ENCODE assay signal across 9 cellular contexts in the genomic region with DNA sequence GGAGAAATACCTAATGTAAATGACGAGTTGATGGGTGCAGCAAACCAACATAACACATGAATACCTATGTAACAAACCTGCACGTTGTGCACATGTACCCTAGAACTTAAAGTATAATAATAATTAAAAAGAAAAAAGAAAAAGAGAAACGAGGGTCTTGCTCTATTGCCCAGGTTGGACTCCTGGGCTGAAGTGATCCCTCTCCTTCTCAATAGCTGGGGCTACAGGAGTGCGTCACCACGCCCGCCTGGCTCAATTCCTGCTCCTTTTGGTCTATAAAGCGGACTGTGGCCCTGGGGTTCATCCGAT. TPM values are rescaled to one million over a fixed set of nuclear protein-coding genes. Genes with fewer than 3 reads are reported as not detected.
A peak's percentile ranks its signal among the peaks of the same experiment; 100 is the strongest.
DNase-seq lines count a peak whose midpoint lies in the region; ATAC-seq and TF ChIP-seq lines count a peak whose summit lies in the region.
"Had no signal": no experiment of that assay in that cellular context is flagged by ENCODE, and none has a peak within 500 bp of the region (broad histone marks: within the 10 kb centered on the region; RNA-seq: fewer than 3 reads in every experiment).

No MANE protein-coding gene starts in this region.

- H3K27ac ChIP-seq in RWPE1 (peak overlapping the region; percentile 90), esophagus squamous epithelium (peak overlapping the region; percentile 96 to 100 (median 99)), osteoblast (ENCODE audit: low read depth, low read length) (peak overlapping the region; percentile 99)

- H2AFZ ChIP-seq in osteoblast (ENCODE audit: low read length): peak overlapping the region; percentile 100

- H3K4me1 ChIP-seq in esophagus squamous epithelium: peaks cover 13 to 54% (median 25%) of the 10 kb centered on the region in 3 donors
- H3K4me1 ChIP-seq in osteoblast (ENCODE audit: insufficient read depth, low read length): peaks cover 24% of the 10 kb centered on the region

- no peak for TF ChIP-seq POLR2A in esophagus squamous epithelium (IDR thresholded peaks at IDR 0.05)

- CTCF ChIA-PET in RWPE1 (lab: Yijun Ruan, JAX): interaction anchor here (0.8 kb wide), 1 partner anchor 774 kb away, joined by 3 read pairs; no protein-coding TSS in a partner anchor

- 22 to 30% methylated on average over 7 to 8 of the region's 8 CpGs for WGBS in esophagus squamous epithelium, 2 donors

- H3K4me2 ChIP-seq in osteoblast (ENCODE audit: insufficient read depth, low read length): peak overlapping the region; percentile 99

- H3K9me3 ChIP-seq in esophagus squamous epithelium: no peaks in the 10 kb centered on the region
- no peaks in the 10 kb centered on the region for H3K9me3 ChIP-seq in osteoblast (ENCODE audit: low read depth, low read length)

- peaks cover 36% of the 10 kb centered on the region for H3K79me2 ChIP-seq in osteoblast (ENCODE audit: insufficient read depth, low read length)

- peak; percentile 17 for DNase-seq in COR-L47 (lab: John Stamatoyannopoulos, UW)
- DNase-seq in RWPE1 (ENCODE audit: low spot score): no peak
- DNase-seq in esophagus squamous epithelium (lab: John Stamatoyannopoulos, UW): no peak
- peak; percentile 94 for DNase-seq in osteoblast (ENCODE audit: insufficient read length, low spot score, missing footprints)
- no peak for DNase-seq in LoVo (ENCODE audit: low spot score)
- DNase-seq in DMS53 (lab: John Stamatoyannopoulos, UW): no peak
- DNase-seq in NCI-H345 (lab: John Stamatoyannopoulos, UW): no peak

- H3K27me3 ChIP-seq in esophagus squamous epithelium (no peaks in the 10 kb centered on the region), osteoblast (ENCODE audit: insufficient read depth, low read length) (no peaks in the 10 kb centered on the region)

- ATAC-seq in GM18858 (IDR thresholded peaks at IDR 0.05; ENCODE audit: unreplicated experiment): no peak

- H3K36me3 ChIP-seq in esophagus squamous epithelium: peaks cover 0 to 22% (median 6%) of the 10 kb centered on the region in 3 donors
- peaks cover 13% of the 10 kb centered on the region for H3K36me3 ChIP-seq in osteoblast (ENCODE audit: insufficient read depth, low read length)

- TF ChIP-seq CTCF in RWPE1 (conservative IDR thresholded peaks at IDR 0.05; ENCODE audit: low read depth): no peak
- TF ChIP-seq CTCF in esophagus squamous epithelium (IDR thresholded peaks at IDR 0.05): no peak
- TF ChIP-seq CTCF in osteoblast (IDR thresholded peaks at IDR 0.05; ENCODE audit: extremely low read depth, low read depth, low read length): no peak

- no peaks in the 10 kb centered on the region for H4K20me1 ChIP-seq in osteoblast (ENCODE audit: insufficient read depth, low read length)

- intact Hi-C loops in esophagus squamous epithelium (cut with DNase I): no loop called here

- H3K4me3 ChIP-seq in esophagus squamous epithelium (peak overlapping the region; percentile 54 to 94 (median 86)), osteoblast (ENCODE audit: insufficient read depth, low read length) (peak overlapping the region; percentile 96)

- POLR2A ChIA-PET in RWPE1 (lab: Yijun Ruan, JAX; ENCODE audit: low non-redundant PET): interaction anchor here (0.5 kb wide), 1 partner anchor 895 kb away, joined by 3 read pairs; no protein-coding TSS in a partner anchor

RNA-seq across cellular contexts. Expression of gene PTS, which starts 0.5 kb away (rescaled TPM):
- total RNA-seq in esophagus squamous epithelium (10 to 100 TPM; 18.4 to 41.8 (median 38.0) TPM), osteoblast (48.0 and 56.5 TPM in 2 replicates)

RNA-seq across cellular contexts. Expression of gene PLET1, which starts 35.0 kb away (rescaled TPM):
- total RNA-seq in esophagus squamous epithelium: not detected
- not detected in 2 replicates for total RNA-seq in osteoblast
- total RNA-seq: pulmonary artery endothelial cell had no signal

RNA-seq across cellular contexts. Expression of gene BCO2, which starts 50.4 kb away (rescaled TPM):
- total RNA-seq in esophagus squamous epithelium (10 to 100 TPM in 2 of 4 donors, 1 to 10 TPM in 2; 2.7 to 17.0 (median 9.5) TPM), osteoblast (0.72 and 2.4 TPM in 2 replicates)

RNA-seq across cellular contexts. Expression of gene TEX12, which starts 58.5 kb away (rescaled TPM):
- total RNA-seq in esophagus squamous epithelium (1 to 10 TPM in 1 of 4 donors, under 1 TPM in 1, not detected in 2; 0.38 to 2.5 TPM), osteoblast (0.59 TPM in 1 of 2 replicates, not detected in the other)
- total RNA-seq: pulmonary artery endothelial cell had no signal

Comparison
In these comparisons a context has a peak if more than half of its experiments do, and no peak if none do; other contexts are left out.
1. DNase-seq: peak in COR-L47 (single experiment) and osteoblast (single experiment); none in RWPE1 (single experiment), esophagus squamous epithelium (single experiment), LoVo (single experiment), DMS53 (single experiment) and NCI-H345 (single experiment).
2. Peak in every context shown above with its lines, with median percentiles within 50 percentile points of each other: H3K27ac ChIP-seq.